In the genomic region with DNA sequence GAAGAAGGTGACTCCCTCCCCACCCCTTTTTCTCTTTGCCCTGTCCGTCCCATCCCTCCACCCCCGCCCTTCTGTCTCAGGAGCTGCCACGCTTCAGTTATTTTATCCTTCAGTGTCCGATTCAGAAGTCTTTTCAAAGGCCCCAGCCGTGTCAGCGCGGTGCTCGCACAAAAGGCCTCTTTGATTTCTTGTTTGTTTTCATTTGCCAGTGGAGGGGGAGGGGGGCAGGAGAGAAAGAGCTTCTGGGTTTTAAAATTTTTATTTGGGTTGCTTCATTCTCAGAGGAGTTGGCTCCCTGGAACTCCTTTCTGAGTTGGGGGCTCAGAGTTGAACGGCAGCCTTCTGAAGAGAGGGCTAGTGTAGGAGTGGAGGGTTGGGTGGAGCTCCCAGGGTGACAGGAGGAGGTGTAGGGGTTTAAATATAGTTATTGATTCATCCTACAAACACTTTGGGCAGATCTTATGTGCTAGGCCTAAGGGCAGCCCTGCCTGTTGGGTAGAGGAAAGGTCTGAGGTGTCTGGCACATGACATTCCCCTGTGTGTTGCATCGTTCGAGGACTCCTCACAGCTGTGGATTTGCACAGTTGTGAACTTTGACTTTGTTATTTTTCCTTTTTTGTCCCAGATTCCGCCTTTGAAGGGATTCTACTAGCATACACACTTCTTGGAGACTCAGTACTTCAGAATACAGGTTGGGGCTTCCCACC, we compare ENCODE assay signal across 9 cellular contexts. TPM values are rescaled to one million over a fixed set of nuclear protein-coding genes. Genes with fewer than 3 reads are reported as not detected.
DNase-seq lines count a peak whose midpoint lies in the region; ATAC-seq, FAIRE-seq and TF ChIP-seq lines count a peak whose summit lies in the region.
"Had no signal": no experiment of that assay in that cellular context is flagged by ENCODE, and none has a peak within 500 bp of the region (broad histone marks: within the 10 kb centered on the region; RNA-seq: fewer than 3 reads in every experiment).

No MANE protein-coding gene starts in this region.

- no peak overlapping the region for H2AFZ ChIP-seq in astrocyte (ENCODE audit: low read depth, low read length)

- peaks cover 58% of the 10 kb centered on the region for H4K20me1 ChIP-seq in astrocyte (ENCODE audit: insufficient read depth, low read length)

- peak overlapping the region; percentile 64 for H3K4me2 ChIP-seq in astrocyte (ENCODE audit: low read length)

- H3K36me3 Mint-ChIP-seq in astrocyte (ENCODE audit: low read depth, unreplicated experiment) = peaks cover 8% of the 10 kb centered on the region

- peaks cover 98% of the 10 kb centered on the region for H3K79me2 ChIP-seq in astrocyte (ENCODE audit: insufficient read depth, low read length)

- peak overlapping the region; percentile 51 for H3K9ac ChIP-seq in astrocyte (ENCODE audit: low read length)

- H3K27ac Mint-ChIP-seq in astrocyte (ENCODE audit: unreplicated experiment) = peak overlapping the region; percentile 97
- H3K27ac Mint-ChIP-seq: dendritic cell treated with granulocyte-macrophage colony-stimulating factor and Interleukin-4, amounts not matched to agents 40 ng/mL and 50 ng/mL, for 4 days had no signal

- H3K36me3 ChIP-seq in MG63 (peaks cover 98% of the 10 kb centered on the region), astrocyte (ENCODE audit: insufficient read depth, low read length) (no peaks in the 10 kb centered on the region), thoracic aorta (no peaks in the 10 kb centered on the region)

- no peak for FAIRE-seq in astrocyte (lab: Jason Lieb, UNC)

- H3K4me1 ChIP-seq in astrocyte (ENCODE audit: insufficient read depth, low read length) = peaks cover 62% of the 10 kb centered on the region
- peaks cover 77 to 100% of the 10 kb centered on the region in 2 donors for H3K4me1 ChIP-seq in thoracic aorta (ENCODE audit: control insufficient read depth in 1 of 2, low read depth in 2 of 2)

- H3K9me3 ChIP-seq in MG63 (no peaks in the 10 kb centered on the region), astrocyte (ENCODE audit: insufficient read depth, low read depth, low read length) (no peaks in the 10 kb centered on the region), thoracic aorta (no peaks in the 10 kb centered on the region)

- peak overlapping the region; percentile 60 for H3K4me3 Mint-ChIP-seq in astrocyte (ENCODE audit: unreplicated experiment)
- H3K4me3 Mint-ChIP-seq: dendritic cell treated with granulocyte-macrophage colony-stimulating factor and Interleukin-4, amounts not matched to agents 40 ng/mL and 50 ng/mL, for 4 days had no signal

- no peak overlapping the region for H3K4me3 ChIP-seq in MG63
- H3K4me3 ChIP-seq in astrocyte (ENCODE audit: insufficient read depth, low read depth, low read length) = no peak overlapping the region
- H3K4me3 ChIP-seq in thoracic aorta = peak overlapping the region; percentile 25

- H3K9me3 Mint-ChIP-seq in astrocyte (ENCODE audit: unreplicated experiment) = peaks cover 4% of the 10 kb centered on the region
- H3K9me3 Mint-ChIP-seq: dendritic cell treated with granulocyte-macrophage colony-stimulating factor and Interleukin-4, amounts not matched to agents 40 ng/mL and 50 ng/mL, for 4 days had no signal

- TF ChIP-seq CTCF in astrocyte (IDR thresholded peaks at IDR 0.05; ENCODE audit: insufficient read depth, low read depth, low read length) (no peak), thoracic aorta (IDR thresholded peaks at IDR 0.05) (no peak), GM20000 (IDR thresholded peaks at IDR 0.05; ENCODE audit: extremely low read depth, missing control alignments) (no peak)

- DNase-seq in MG63 = peak; percentile 78
- DNase-seq in astrocyte (ENCODE audit: low read depth) = peak; percentile 68
- peak; percentile 81 for DNase-seq in kidney glomerular epithelial cell (lab: John Stamatoyannopoulos, UW)
- no peak for DNase-seq in thoracic aorta (ENCODE audit: low spot score)
- DNase-seq in GM20000 (ENCODE audit: low spot score) = no peak
- DNase-seq in mesenteric fat pad (ENCODE audit: low spot score) = no peak
- DNase-seq: T-helper 2 cell had no signal

- H3K4me1 Mint-ChIP-seq in astrocyte (ENCODE audit: low read depth, unreplicated experiment) = peaks cover 22% of the 10 kb centered on the region

- H3K27ac ChIP-seq in astrocyte (ENCODE audit: low read depth, low read length) (peak overlapping the region; percentile 40), thoracic aorta (peak overlapping the region; percentile 98 to 99)

- peaks cover 68% of the 10 kb centered on the region for H3K27me3 Mint-ChIP-seq in astrocyte (ENCODE audit: low read depth, unreplicated experiment)
- H3K27me3 Mint-ChIP-seq: dendritic cell treated with granulocyte-macrophage colony-stimulating factor and Interleukin-4, amounts not matched to agents 40 ng/mL and 50 ng/mL, for 4 days had no signal

- H3K27me3 ChIP-seq in MG63 = no peaks in the 10 kb centered on the region
- no peaks in the 10 kb centered on the region for H3K27me3 ChIP-seq in astrocyte (ENCODE audit: insufficient read depth, low read length)
- H3K27me3 ChIP-seq in thoracic aorta (replicated peaks; ENCODE audit: insufficient read depth) = no peaks in the 10 kb centered on the region

- no peak for ATAC-seq in thoracic aorta (ENCODE audit: insufficient number of reproducible peaks, low FRiP score, low read depth)
- no peak for ATAC-seq in GM19452 (IDR thresholded peaks at IDR 0.05; ENCODE audit: unreplicated experiment)

RNA-seq across cellular contexts. Expression of a gene that starts 36.8 kb away (rescaled TPM):
- 53.9 and 78.0 TPM in 2 replicates for total RNA-seq in MG63 (2014; rRNA removed; shearing (Covaris generic); ENCODE audit: low replicate concordance)
- total RNA-seq in astrocyte (8.4 and 9.6 TPM in 2 replicates), thoracic aorta (100 to 1,000 TPM; 126 to 145 TPM), mesenteric fat pad (166 TPM)

Comparison
In these comparisons a context has a peak if more than half of its experiments do, and no peak if none do; other contexts are left out.
1. DNase-seq: peak in MG63 (single experiment), astrocyte (single experiment) and kidney glomerular epithelial cell (single experiment); none in thoracic aorta (single experiment), GM20000 (single experiment) and mesenteric fat pad (single experiment).